9 cellular contexts compared by ENCODE assay signal in genomic region chr14:52015411-52016030, GRCh38. TPM values are rescaled to one million over a fixed set of nuclear protein-coding genes. Genes with fewer than 3 reads are reported as not detected.
A peak's percentile ranks its signal among the peaks of the same experiment; 100 is the strongest.
DNase-seq lines count a peak whose midpoint lies in the region; ATAC-seq, FAIRE-seq and TF ChIP-seq lines count a peak whose summit lies in the region.
"Had no signal": no experiment of that assay in that cellular context is flagged by ENCODE, and none has a peak within 500 bp of the region (broad histone marks: within the 10 kb centered on the region; RNA-seq: fewer than 3 reads in every experiment).

No MANE protein-coding gene starts in this region.

- H3K36me3 ChIP-seq in BE2C (peaks cover 13% of the 10 kb centered on the region), GM12878 (ENCODE audit: control insufficient read depth in 2 of 2, insufficient read depth in 2 of 2, low read length in 1 of 2) (peaks cover 7 to 9% of the 10 kb centered on the region in 2 experiments; a peak in 3 of 4 replicates)

- BruUV-seq in GM12878 (replicated peaks; lab: Mats Ljungman, UMichigan), result no TSS peak

- TF ChIP-seq EP300 in GM12878 (IDR thresholded peaks at IDR 0.05; ENCODE audit: borderline replicate concordance in 1 of 2, control insufficient read depth in 1 of 2, low read depth in 2 of 2, low read length in 2 of 2), result no peak

- POLR2A ChIA-PET in GM12878 (lab: Charles Lee), result no interaction called here

- RAD21 ChIA-PET in GM12878 (lab: Charles Lee; ENCODE audit: unreplicated experiment), result no interaction called here

- in situ Hi-C loops in GM12878 (cut with MboI), result no loop called here

- H3K9me3 ChIP-seq in BE2C (no peaks in the 10 kb centered on the region), GM12878 (replicated peaks; ENCODE audit: control insufficient read depth, insufficient read depth, low read length) (no peaks in the 10 kb centered on the region)

- no peak for FAIRE-seq in GM12878 (lab: Jason Lieb, UNC)

- SMC1A ChIA-PET in GM12878 (lab: Charles Lee; ENCODE audit: uncharacterized antibody, unreplicated experiment), result interaction anchor here (1.2 kb wide), 1 partner anchor 10 kb away, joined by 3 read pairs; no protein-coding TSS in a partner anchor

- peak; percentile 52 for DNase-seq in BE2C
- DNase-seq in HuH-7 (ENCODE audit: low spot score), result peak; percentile 11
- DNase-seq in GM12878 (ENCODE audit: low read depth, low spot score), result no peak
- no peak for DNase-seq in left lobe of liver (ENCODE audit: low spot score)
- DNase-seq in T-helper 1 cell, result no peak
- DNase-seq in GOT3 (lab: John Stamatoyannopoulos, UW), result no peak
- DNase-seq in NCI-H1694 treated with DMSO at 0.1 percent for 48 hours (lab: John Stamatoyannopoulos, UW), result no peak
- DNase-seq: activated naive CD8-positive, alpha-beta T cell treated with anti-CD3 and anti-CD28 coated beads, Interleukin-2, amount 10 ng/mL, durations not matched to agents 7 days and 5 days had no signal

- H3K27me3 ChIP-seq in BE2C, result no peaks in the 10 kb centered on the region
- H3K27me3 ChIP-seq in GM12878 (replicated peaks in 1 of 2; ENCODE audit: control insufficient read depth in 2 of 2, insufficient read depth in 2 of 2, low read length in 1 of 2), result no peaks in the 10 kb centered on the region

- H3K4me3 ChIP-seq in BE2C (ENCODE audit: low read depth, low read length), result no peak overlapping the region
- H3K4me3 ChIP-seq in GM12878, result no peak overlapping the region

- CTCF ChIA-PET in GM12878 (lab: Yijun Ruan, JAX), result interaction anchor here (1.1 to 2.7 kb wide), 5 partner anchors 13 to 256 kb away, joined by 3 to 20 read pairs (median 3); no protein-coding TSS in a partner anchor

- no peak for TF ChIP-seq POLR2A in GM12878 (IDR thresholded peaks at IDR 0.05; ENCODE audit: low read depth, low read length)

- no peak overlapping the region for H3K9ac ChIP-seq in GM12878 (ENCODE audit: control insufficient read depth, insufficient read depth, low read length)

- TF ChIP-seq CTCF in BE2C (IDR thresholded peaks at IDR 0.05; ENCODE audit: low read depth, low read length), result peak; percentile 76
- peak; percentile 8 to 29 (median 21); a peak in 3 of 6 replicates for TF ChIP-seq CTCF in GM12878 (IDR thresholded peaks at IDR 0.05 in 2 of 3, conservative IDR thresholded peaks at IDR 0.05 in 1 of 3; ENCODE audit: control insufficient read depth in 2 of 3, extremely low read depth in 1 of 3, insufficient read depth in 1 of 3, low read depth in 3 of 3, low read length in 3 of 3)

- no peak overlapping the region for H3K27ac ChIP-seq in GM12878 (ENCODE audit: control insufficient read depth, insufficient read depth)

- H2AFZ ChIP-seq in GM12878 (ENCODE audit: control insufficient read depth, low read depth, low read length), result no peak overlapping the region

- TF ChIP-seq RAD21 in GM12878 (IDR thresholded peaks at IDR 0.05; ENCODE audit: insufficient read depth, low read depth, low read length), result no peak

- 86% methylated on average over 8 of the region's 8 CpGs for whole genome bisulfite sequencing in GM12878 (ENCODE audit: insufficient coverage, insufficient replicate concordance, low lambda C conversion rate, missing lambda C conversion rate)

- ATAC-seq in GM12878, result peak; percentile 50
- peak; percentile 78 for ATAC-seq in left lobe of liver
- ATAC-seq in HG03520 (IDR thresholded peaks at IDR 0.05; ENCODE audit: unreplicated experiment), result no peak

- intact Hi-C loops in GM12878 (cut with micrococcal nuclease; ENCODE audit: unreplicated experiment), result no loop called here

- H3K79me2 ChIP-seq in GM12878 (ENCODE audit: control insufficient read depth, insufficient read depth, low read length), result no peaks in the 10 kb centered on the region

- H3K4me2 ChIP-seq in GM12878 (ENCODE audit: control insufficient read depth, insufficient read depth), result no peak overlapping the region

- H4K20me1 ChIP-seq in GM12878 (ENCODE audit: control insufficient read depth, insufficient read depth), result no peaks in the 10 kb centered on the region

- H3K4me1 ChIP-seq in BE2C (peaks cover 19% of the 10 kb centered on the region), GM12878 (ENCODE audit: control insufficient read depth, insufficient read depth, low read length) (no peaks in the 10 kb centered on the region)

TF ChIP-seq in GM12878, 131 proteins besides CTCF, POLR2A, EP300 and RAD21 (continues in another document):
- no peak for TF ChIP-seq FOXK2 (IDR thresholded peaks at IDR 0.05)
- TF ChIP-seq SUZ12 (IDR thresholded peaks at IDR 0.05; ENCODE audit: unreplicated experiment), result no peak
- no peak for TF ChIP-seq KLF5 (IDR thresholded peaks at IDR 0.05; ENCODE audit: partially characterized antibody)
- no peak for TF ChIP-seq IRF3 (IDR thresholded peaks at IDR 0.05)
- TF ChIP-seq NR2C1 (IDR thresholded peaks at IDR 0.05), result no peak
- TF ChIP-seq HSF1 (IDR thresholded peaks at IDR 0.05; ENCODE audit: low read depth, low read length), result no peak
- TF ChIP-seq NR2F1 (conservative IDR thresholded peaks at IDR 0.05), result no peak
- TF ChIP-seq, protein P1, sequence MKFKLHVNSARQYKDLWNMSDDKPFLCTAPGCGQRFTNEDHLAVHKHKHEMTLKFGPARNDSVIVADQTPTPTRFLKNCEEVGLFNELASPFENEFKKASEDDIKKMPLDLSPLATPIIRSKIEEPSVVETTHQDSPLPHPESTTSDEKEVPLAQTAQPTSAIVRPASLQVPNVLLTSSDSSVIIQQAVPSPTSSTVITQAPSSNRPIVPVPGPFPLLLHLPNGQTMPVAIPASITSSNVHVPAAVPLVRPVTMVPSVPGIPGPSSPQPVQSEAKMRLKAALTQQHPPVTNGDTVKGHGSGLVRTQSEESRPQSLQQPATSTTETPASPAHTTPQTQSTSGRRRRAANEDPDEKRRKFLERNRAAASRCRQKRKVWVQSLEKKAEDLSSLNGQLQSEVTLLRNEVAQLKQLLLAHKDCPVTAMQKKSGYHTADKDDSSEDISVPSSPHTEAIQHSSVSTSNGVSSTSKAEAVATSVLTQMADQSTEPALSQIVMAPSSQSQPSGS (IDR thresholded peaks at IDR 0.05; ENCODE audit: low read length), result no peak

RNA-seq across cellular contexts. Expression of gene RTRAF, which starts 26.2 kb away (rescaled TPM):
- 289 TPM for polyA plus RNA-seq in BE2C (2012; ENCODE audit: insufficient read depth, insufficient read length, low read depth)
- total RNA-seq in GM12878 (2013; cell fraction: nucleolus; rRNA removed), result 47.2 and 48.0 TPM in 2 replicates
- total RNA-seq in GM12878 (2014; rRNA removed) (336 and 339 TPM in 2 replicates), GM12878 (2014; rRNA removed; fragmentation: Illumina TruSeq; extraction: Trizol) (385 and 416 TPM in 2 replicates), GM12878 (2021) (248 and 265 TPM in 2 replicates), left lobe of liver (45.3 TPM)
- 131 TPM for polyA plus RNA-seq in GM12878 (2011; ENCODE audit: low read depth)
- polyA plus RNA-seq in GM12878 (2011; rRNA removed) (333 and 409 TPM in 2 replicates), GM12878 (2014; fragmentation: Illumina TruSeq; extraction: Trizol) (331 and 366 TPM in 2 replicates), GM12878 (2014; fragmentation: Nextera tagmentation; extraction: Ambion mirVana) (100 to 1,000 TPM; 358 to 395 TPM), GM12878 (2014; rRNA removed) (328 and 371 TPM in 2 replicates), GM12878 (2016; fragmentation: Nextera tagmentation; extraction: Ambion mirVana) (100 to 1,000 TPM; 512 to 540 TPM)
- 73.1 and 85.9 TPM in 2 replicates for polyA plus RNA-seq in GM12878 (2011; cell fraction: cytosol; rRNA removed)
- 93.8 and 105 TPM in 2 replicates for polyA plus RNA-seq in GM12878 (2011; cell fraction: nucleus; rRNA removed)
- 275 and 280 TPM in 2 replicates for polyA plus RNA-seq in GM12878 (2012)
- 56.6 and 115 TPM in 2 replicates for polyA minus RNA-seq in GM12878 (2011; rRNA and poly(A)+ RNA removed)
- 114 and 128 TPM in 2 replicates for polyA minus RNA-seq in GM12878 (2011; cell fraction: cytosol; rRNA and poly(A)+ RNA removed)
- 34.3 and 53.4 TPM in 2 replicates for polyA minus RNA-seq in GM12878 (2011; cell fraction: nucleus; rRNA and poly(A)+ RNA removed)

RNA-seq across cellular contexts. Expression of gene NID2, which starts 53.3 kb away (rescaled TPM):
- polyA plus RNA-seq in BE2C (2012; ENCODE audit: insufficient read depth, insufficient read length, low read depth), result 2.6 TPM
- not detected in 2 replicates for total RNA-seq in GM12878 (2013; cell fraction: nucleolus; rRNA removed)
- total RNA-seq in GM12878 (2014; rRNA removed) (not detected in 2 replicates), GM12878 (2014; rRNA removed; fragmentation: Illumina TruSeq; extraction: Trizol) (not detected in 2 replicates), GM12878 (2021) (0.23 and 0.27 TPM in 2 replicates), left lobe of liver (2.6 TPM)
- polyA plus RNA-seq in GM12878 (2011; ENCODE audit: low read depth), result not detected
- polyA plus RNA-seq in GM12878 (2011; rRNA removed) (0.46 and 0.49 TPM in 2 replicates), GM12878 (2014; fragmentation: Illumina TruSeq; extraction: Trizol) (not detected in 2 replicates), GM12878 (2014; fragmentation: Nextera tagmentation; extraction: Ambion mirVana) (under 1 TPM; 0.11 to 0.16 TPM), GM12878 (2014; rRNA removed) (0.04 TPM in 1 of 2 replicates, not detected in the other), GM12878 (2016; fragmentation: Nextera tagmentation; extraction: Ambion mirVana) (under 1 TPM; 0.40 to 0.43 TPM)
- 0.25 and 0.43 TPM in 2 replicates for polyA plus RNA-seq in GM12878 (2011; cell fraction: cytosol; rRNA removed)
- polyA plus RNA-seq in GM12878 (2011; cell fraction: nucleus; rRNA removed), result 2.1 and 2.5 TPM in 2 replicates
- polyA plus RNA-seq in GM12878 (2012), result 0.15 TPM in 1 of 2 replicates, not detected in the other
- polyA minus RNA-seq in GM12878 (2011; rRNA and poly(A)+ RNA removed), result 1.4 and 1.5 TPM in 2 replicates
- not detected in 2 replicates for polyA minus RNA-seq in GM12878 (2011; cell fraction: cytosol; rRNA and poly(A)+ RNA removed)
- polyA minus RNA-seq in GM12878 (2011; cell fraction: nucleus; rRNA and poly(A)+ RNA removed), result 0.85 and 1.6 TPM in 2 replicates

Comparison
In these comparisons a context has a peak if more than half of its experiments do, and no peak if none do; other contexts are left out.
1. DNase-seq: peak in BE2C (single experiment) and HuH-7 (single experiment); none in GM12878 (single experiment), left lobe of liver (single experiment), T-helper 1 cell (0 of 5), GOT3 (single experiment) and NCI-H1694 treated with DMSO at 0.1 percent for 48 hours (single experiment).